ENCODE assay signal across 1 cellular context in genomic region chr2:17752892-17753802, GRCh38.
TF ChIP-seq lines count a peak whose summit lies in the region.

No MANE protein-coding gene starts in this region.

TF ChIP-seq in HepG2, 621 proteins besides CTCF, POLR2A, EP300 and RAD21 (continued from another document and continues in another):
- TF ChIP-seq PRDM4 (CRISPR knock-in tag; IDR thresholded peaks at IDR 0.05; ENCODE audit: borderline replicate concordance) (0 out of 2 replicates have a peak, but pooled peaks have one; percentile 55), TEAD2 (CRISPR knock-in tag; IDR thresholded peaks at IDR 0.05) (0 out of 2 replicates have a peak, but pooled peaks have one; percentile 11), LCORL (IDR thresholded peaks at IDR 0.05) (no peak), LCORL (CRISPR knock-in tag; IDR thresholded peaks at IDR 0.05) (peak; percentile 59), ZNF547 (CRISPR knock-in tag; IDR thresholded peaks at IDR 0.05) (peak; percentile 90; the same call in 1 of the 2 replicates), ZNF333 (CRISPR knock-in tag; IDR thresholded peaks at IDR 0.05; ENCODE audit: borderline replicate concordance) (peak; percentile 58; the same call in 1 of the 2 replicates), ZSCAN9 (CRISPR knock-in tag; IDR thresholded peaks at IDR 0.05; ENCODE audit: borderline replicate concordance) (0 out of 2 replicates have a peak, but pooled peaks have one; percentile 7), KDM2A (CRISPR knock-in tag; IDR thresholded peaks at IDR 0.05; ENCODE audit: borderline replicate concordance, low read depth) (peak; percentile 80), ZNF772 (CRISPR knock-in tag; IDR thresholded peaks at IDR 0.05) (peak; percentile 53; the same call in 1 of the 2 replicates), E2F2 (CRISPR knock-in tag; IDR thresholded peaks at IDR 0.05; ENCODE audit: borderline replicate concordance) (peak; percentile 88; the same call in 1 of the 2 replicates), ZNF660 (CRISPR knock-in tag; IDR thresholded peaks at IDR 0.05; ENCODE audit: borderline replicate concordance, low read depth) (no peak; the same call in 1 of the 2 replicates), SNAI1 (CRISPR knock-in tag; IDR thresholded peaks at IDR 0.05; ENCODE audit: borderline replicate concordance) (peak; percentile 96; the same call in 1 of the 2 replicates), ZBTB10 (CRISPR knock-in tag; IDR thresholded peaks at IDR 0.05; ENCODE audit: borderline replicate concordance) (peak; percentile 30; the same call in 1 of the 2 replicates), ZMAT3 (CRISPR knock-in tag; conservative IDR thresholded peaks at IDR 0.05) (peak; percentile 68; the same call in 1 of the 2 replicates), ZNF160 (CRISPR knock-in tag; IDR thresholded peaks at IDR 0.05) (peak; percentile 28; the same call in 1 of the 2 replicates), DZIP1 (CRISPR knock-in tag; IDR thresholded peaks at IDR 0.05) (peak; percentile 38; the same call in 1 of the 2 replicates), HNRNPK (IDR thresholded peaks at IDR 0.05; ENCODE audit: low read depth, low read length, poor library complexity, severe bottlenecking) (peak; percentile 57), THAP11 (CRISPR knock-in tag; IDR thresholded peaks at IDR 0.05) (peak; percentile 54; the same call in 1 of the 2 replicates), KLF15 (CRISPR knock-in tag; IDR thresholded peaks at IDR 0.05; ENCODE audit: borderline replicate concordance) (peak; percentile 44; the same call in 1 of the 2 replicates), TAF1 (CRISPR knock-in tag; IDR thresholded peaks at IDR 0.05) (peak; percentile 78), ZNF484 (CRISPR knock-in tag; IDR thresholded peaks at IDR 0.05; ENCODE audit: borderline replicate concordance, low read depth) (no peak; the same call in 1 of the 2 replicates), ESRRA (CRISPR knock-in tag; IDR thresholded peaks at IDR 0.05; ENCODE audit: low read depth) (0 out of 2 replicates have a peak, but pooled peaks have one; percentile 16), ZNF282 (IDR thresholded peaks at IDR 0.05; ENCODE audit: partially characterized antibody) (no peak), RNF2 (conservative IDR thresholded peaks at IDR 0.05; ENCODE audit: low read depth) (peak; percentile 58; the same call in 1 of the 2 replicates), NFYC (CRISPR knock-in tag; IDR thresholded peaks at IDR 0.05) (peak; percentile 29; the same call in 1 of the 2 replicates), SOX13 (IDR thresholded peaks at IDR 0.05) (no peak), SOX13 (CRISPR knock-in tag; conservative IDR thresholded peaks at IDR 0.05 in 1 of 2, IDR thresholded peaks at IDR 0.05 in 1 of 2) (no peak), BORCS8-MEF2B (CRISPR knock-in tag; IDR thresholded peaks at IDR 0.05) (peak; percentile 82)
- TF ChIP-seq, protein P1, sequence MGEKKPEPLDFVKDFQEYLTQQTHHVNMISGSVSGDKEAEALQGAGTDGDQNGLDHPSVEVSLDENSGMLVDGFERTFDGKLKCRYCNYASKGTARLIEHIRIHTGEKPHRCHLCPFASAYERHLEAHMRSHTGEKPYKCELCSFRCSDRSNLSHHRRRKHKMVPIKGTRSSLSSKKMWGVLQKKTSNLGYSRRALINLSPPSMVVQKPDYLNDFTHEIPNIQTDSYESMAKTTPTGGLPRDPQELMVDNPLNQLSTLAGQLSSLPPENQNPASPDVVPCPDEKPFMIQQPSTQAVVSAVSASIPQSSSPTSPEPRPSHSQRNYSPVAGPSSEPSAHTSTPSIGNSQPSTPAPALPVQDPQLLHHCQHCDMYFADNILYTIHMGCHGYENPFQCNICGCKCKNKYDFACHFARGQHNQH (CRISPR knock-in tag; IDR thresholded peaks at IDR 0.05), result no peak; the same call in 1 of the 2 replicates
- TF ChIP-seq, protein P2, sequence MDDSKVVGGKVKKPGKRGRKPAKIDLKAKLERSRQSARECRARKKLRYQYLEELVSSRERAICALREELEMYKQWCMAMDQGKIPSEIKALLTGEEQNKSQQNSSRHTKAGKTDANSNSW (CRISPR knock-in tag; IDR thresholded peaks at IDR 0.05; ENCODE audit: borderline replicate concordance), result peak; percentile 83; the same call in 1 of the 2 replicates
- TF ChIP-seq, protein P3, sequence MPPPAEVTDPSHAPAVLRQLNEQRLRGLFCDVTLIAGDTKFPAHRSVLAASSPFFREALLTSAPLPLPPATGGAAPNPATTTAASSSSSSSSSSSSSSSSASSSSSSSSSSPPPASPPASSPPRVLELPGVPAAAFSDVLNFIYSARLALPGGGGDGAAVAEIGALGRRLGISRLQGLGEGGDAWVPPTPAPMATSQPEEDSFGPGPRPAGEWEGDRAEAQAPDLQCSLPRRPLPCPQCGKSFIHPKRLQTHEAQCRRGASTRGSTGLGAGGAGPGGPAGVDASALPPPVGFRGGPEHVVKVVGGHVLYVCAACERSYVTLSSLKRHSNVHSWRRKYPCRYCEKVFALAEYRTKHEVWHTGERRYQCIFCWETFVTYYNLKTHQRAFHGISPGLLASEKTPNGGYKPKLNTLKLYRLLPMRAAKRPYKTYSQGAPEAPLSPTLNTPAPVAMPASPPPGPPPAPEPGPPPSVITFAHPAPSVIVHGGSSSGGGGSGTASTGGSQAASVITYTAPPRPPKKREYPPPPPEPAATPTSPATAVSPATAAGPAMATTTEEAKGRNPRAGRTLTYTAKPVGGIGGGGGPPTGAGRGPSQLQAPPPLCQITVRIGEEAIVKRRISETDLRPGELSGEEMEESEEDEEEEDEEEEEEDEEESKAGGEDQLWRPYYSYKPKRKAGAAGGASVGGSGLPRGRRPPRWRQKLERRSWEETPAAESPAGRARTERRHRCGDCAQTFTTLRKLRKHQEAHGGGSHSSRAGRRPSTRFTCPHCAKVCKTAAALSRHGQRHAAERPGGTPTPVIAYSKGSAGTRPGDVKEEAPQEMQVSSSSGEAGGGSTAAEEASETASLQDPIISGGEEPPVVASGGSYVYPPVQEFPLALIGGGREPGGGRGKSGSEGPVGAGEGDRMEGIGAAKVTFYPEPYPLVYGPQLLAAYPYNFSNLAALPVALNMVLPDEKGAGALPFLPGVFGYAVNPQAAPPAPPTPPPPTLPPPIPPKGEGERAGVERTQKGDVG (CRISPR knock-in tag; IDR thresholded peaks at IDR 0.05; ENCODE audit: borderline replicate concordance), result 0 out of 2 replicates have a peak, but pooled peaks have one; percentile 20
- TF ChIP-seq, protein P4, sequence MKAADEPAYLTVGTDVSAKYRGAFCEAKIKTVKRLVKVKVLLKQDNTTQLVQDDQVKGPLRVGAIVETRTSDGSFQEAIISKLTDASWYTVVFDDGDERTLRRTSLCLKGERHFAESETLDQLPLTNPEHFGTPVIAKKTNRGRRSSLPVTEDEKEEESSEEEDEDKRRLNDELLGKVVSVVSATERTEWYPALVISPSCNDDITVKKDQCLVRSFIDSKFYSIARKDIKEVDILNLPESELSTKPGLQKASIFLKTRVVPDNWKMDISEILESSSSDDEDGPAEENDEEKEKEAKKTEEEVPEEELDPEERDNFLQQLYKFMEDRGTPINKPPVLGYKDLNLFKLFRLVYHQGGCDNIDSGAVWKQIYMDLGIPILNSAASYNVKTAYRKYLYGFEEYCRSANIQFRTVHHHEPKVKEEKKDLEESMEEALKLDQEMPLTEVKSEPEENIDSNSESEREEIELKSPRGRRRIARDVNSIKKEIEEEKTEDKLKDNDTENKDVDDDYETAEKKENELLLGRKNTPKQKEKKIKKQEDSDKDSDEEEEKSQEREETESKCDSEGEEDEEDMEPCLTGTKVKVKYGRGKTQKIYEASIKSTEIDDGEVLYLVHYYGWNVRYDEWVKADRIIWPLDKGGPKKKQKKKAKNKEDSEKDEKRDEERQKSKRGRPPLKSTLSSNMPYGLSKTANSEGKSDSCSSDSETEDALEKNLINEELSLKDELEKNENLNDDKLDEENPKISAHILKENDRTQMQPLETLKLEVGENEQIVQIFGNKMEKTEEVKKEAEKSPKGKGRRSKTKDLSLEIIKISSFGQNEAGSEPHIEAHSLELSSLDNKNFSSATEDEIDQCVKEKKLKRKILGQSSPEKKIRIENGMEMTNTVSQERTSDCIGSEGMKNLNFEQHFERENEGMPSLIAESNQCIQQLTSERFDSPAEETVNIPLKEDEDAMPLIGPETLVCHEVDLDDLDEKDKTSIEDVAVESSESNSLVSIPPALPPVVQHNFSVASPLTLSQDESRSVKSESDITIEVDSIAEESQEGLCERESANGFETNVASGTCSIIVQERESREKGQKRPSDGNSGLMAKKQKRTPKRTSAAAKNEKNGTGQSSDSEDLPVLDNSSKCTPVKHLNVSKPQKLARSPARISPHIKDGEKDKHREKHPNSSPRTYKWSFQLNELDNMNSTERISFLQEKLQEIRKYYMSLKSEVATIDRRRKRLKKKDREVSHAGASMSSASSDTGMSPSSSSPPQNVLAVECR (CRISPR knock-in tag; IDR thresholded peaks at IDR 0.05; ENCODE audit: borderline replicate concordance), result peak; percentile 92
- TF ChIP-seq, protein P5, sequence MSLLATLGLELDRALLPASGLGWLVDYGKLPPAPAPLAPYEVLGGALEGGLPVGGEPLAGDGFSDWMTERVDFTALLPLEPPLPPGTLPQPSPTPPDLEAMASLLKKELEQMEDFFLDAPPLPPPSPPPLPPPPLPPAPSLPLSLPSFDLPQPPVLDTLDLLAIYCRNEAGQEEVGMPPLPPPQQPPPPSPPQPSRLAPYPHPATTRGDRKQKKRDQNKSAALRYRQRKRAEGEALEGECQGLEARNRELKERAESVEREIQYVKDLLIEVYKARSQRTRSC (CRISPR knock-in tag; IDR thresholded peaks at IDR 0.05; ENCODE audit: low read depth), result no peak
- TF ChIP-seq, protein P6, sequence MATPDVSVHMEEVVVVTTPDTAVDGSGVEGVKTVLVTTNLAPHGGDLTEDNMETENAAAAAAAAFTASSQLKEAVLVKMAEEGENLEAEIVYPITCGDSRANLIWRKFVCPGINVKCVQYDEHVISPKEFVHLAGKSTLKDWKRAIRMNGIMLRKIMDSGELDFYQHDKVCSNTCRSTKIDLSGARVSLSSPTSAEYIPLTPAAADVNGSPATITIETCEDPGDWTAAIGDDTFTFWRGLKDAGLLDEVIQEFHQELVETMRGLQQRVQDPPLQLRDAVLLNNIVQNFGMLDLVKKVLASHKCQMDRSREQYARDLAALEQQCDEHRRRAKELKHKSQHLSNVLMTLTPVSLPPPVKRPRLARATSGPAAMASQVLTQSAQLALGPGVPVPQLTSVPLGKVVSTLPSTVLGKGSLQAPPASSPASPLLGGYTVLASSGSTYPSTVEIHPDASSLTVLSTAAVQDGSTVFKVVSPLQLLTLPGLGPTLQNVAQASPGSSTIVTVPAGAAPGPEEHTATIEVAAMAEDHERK (CRISPR knock-in tag; IDR thresholded peaks at IDR 0.05; ENCODE audit: low read depth), result no peak
